7 cellular contexts compared by ENCODE assay signal in genomic region chr16:58128721-58129096, GRCh38. TPM values are rescaled to one million over a fixed set of nuclear protein-coding genes. Genes with fewer than 3 reads are reported as not detected.
DNase-seq lines count a peak whose midpoint lies in the region; ATAC-seq and TF ChIP-seq lines count a peak whose summit lies in the region.

No MANE protein-coding gene starts in this region.

- H3K4me1 ChIP-seq in endodermal cell (ENCODE audit: control insufficient read depth, insufficient read depth, low read length) = peaks cover 12% of the 10 kb centered on the region

- peak; percentile 77 for DNase-seq in endodermal cell
- peak in 3 of 10 donors; percentile 16 to 39 (median 39) for DNase-seq in naive thymus-derived CD8-positive, alpha-beta T cell
- no peak for DNase-seq in mucosa of gallbladder (ENCODE audit: low spot score)

- H3K27me3 ChIP-seq in endodermal cell (ENCODE audit: control insufficient read depth, insufficient read depth, low read length, poor library complexity, severe bottlenecking) = no peaks in the 10 kb centered on the region

- no peak for TF ChIP-seq CTCF in endodermal cell (conservative IDR thresholded peaks at IDR 0.05)

- peak overlapping the region; percentile 98 for H3K27ac ChIP-seq in endodermal cell (ENCODE audit: low read depth, low read length)

- no peaks in the 10 kb centered on the region for H3K9me3 ChIP-seq in endodermal cell (ENCODE audit: control insufficient read depth, low read length)

- peaks cover 32% of the 10 kb centered on the region for H3K4me1 Mint-ChIP-seq in endodermal cell
- peaks cover 20 to 54% (median 51%) of the 10 kb centered on the region in 4 donors for H3K4me1 Mint-ChIP-seq in naive thymus-derived CD8-positive, alpha-beta T cell

- no peaks in the 10 kb centered on the region for H3K27me3 Mint-ChIP-seq in endodermal cell (ENCODE audit: insufficient read depth)
- H3K27me3 Mint-ChIP-seq in naive thymus-derived CD8-positive, alpha-beta T cell = no peaks in the 10 kb centered on the region

- H3K36me3 ChIP-seq in endodermal cell (ENCODE audit: control insufficient read depth, insufficient read depth, low read length) = peaks cover 4% of the 10 kb centered on the region

- no peaks in the 10 kb centered on the region for H3K36me3 Mint-ChIP-seq in endodermal cell (ENCODE audit: low read depth)
- H3K36me3 Mint-ChIP-seq in naive thymus-derived CD8-positive, alpha-beta T cell = no peaks in the 10 kb centered on the region

- POLR2A ChIA-PET in naive thymus-derived CD8-positive, alpha-beta T cell (lab: Charles Lee) = interaction anchor here (0.6 to 1.8 kb wide), 20 partner anchors 8 to 1452 kb away, joined by 3 to 12 read pairs (median 4); partner anchors contain the start of genes GINS3, KATNB1, SETD6 and ZNF319

- H3K9ac ChIP-seq in endodermal cell (ENCODE audit: extremely low read depth, low read length, poor library complexity, severe bottlenecking) = peak overlapping the region; percentile 87

- ATAC-seq in GM18498 (IDR thresholded peaks at IDR 0.05; ENCODE audit: unreplicated experiment) (peak; percentile 15), HG02678 (IDR thresholded peaks at IDR 0.05; ENCODE audit: unreplicated experiment) (peak; percentile 5), SK-N-SH treated with all-trans-retinoic acid at 6 μM for 48 hours (peak; percentile 16), GM19328 (IDR thresholded peaks at IDR 0.05; ENCODE audit: unreplicated experiment) (no peak)
- peak; percentile 2 to 14 for ATAC-seq in naive thymus-derived CD8-positive, alpha-beta T cell

- peak overlapping the region; percentile 85 for H3K27ac Mint-ChIP-seq in endodermal cell
- H3K27ac Mint-ChIP-seq in naive thymus-derived CD8-positive, alpha-beta T cell = peak overlapping the region; percentile 89 to 98 (median 97)

- WGBS in endodermal cell (ENCODE audit: insufficient coverage in 1 of 2, insufficient read length in 1 of 2), 2 experiments = 0% methylated on average over 24 of the region's 25 CpGs; no CpG with 5 or more reads in 1 of the 2 experiments

- peaks cover 5% of the 10 kb centered on the region for H3K9me3 Mint-ChIP-seq in endodermal cell
- H3K9me3 Mint-ChIP-seq in naive thymus-derived CD8-positive, alpha-beta T cell = peaks cover 0 to 6% (median 0%) of the 10 kb centered on the region in 9 donors

- H3K4me3 ChIP-seq in endodermal cell (ENCODE audit: low read length) = peak overlapping the region; percentile 99

- peak overlapping the region; percentile 88 for H3K4me3 Mint-ChIP-seq in endodermal cell
- peak overlapping the region; percentile 90 to 100 (median 93) for H3K4me3 Mint-ChIP-seq in naive thymus-derived CD8-positive, alpha-beta T cell

TF ChIP-seq in SK-N-SH treated with all-trans-retinoic acid at 6 μM for 48 hours, 23 proteins besides CTCF, POLR2A, EP300 and RAD21:
- TF ChIP-seq ARNTL (CRISPR knock-in tag; IDR thresholded peaks at IDR 0.05; ENCODE audit: borderline replicate concordance, low read depth) = no peak
- no peak for TF ChIP-seq ZFP3 (CRISPR knock-in tag; IDR thresholded peaks at IDR 0.05)
- no peak for TF ChIP-seq ZNF70 (CRISPR knock-in tag; IDR thresholded peaks at IDR 0.05)
- TF ChIP-seq ESRRG (CRISPR knock-in tag; IDR thresholded peaks at IDR 0.05) = no peak
- no peak for TF ChIP-seq PPARA (CRISPR knock-in tag; IDR thresholded peaks at IDR 0.05; ENCODE audit: borderline replicate concordance)
TF ChIP-seq in SK-N-SH treated with all-trans-retinoic acid at 6 μM for 48 hours: peak in this region for 0.

RNA-seq across cellular contexts. Expression of gene CFAP20, which starts 0.5 kb away (rescaled TPM):
- total RNA-seq in endodermal cell = 10 to 100 TPM; 55.2 to 57.2 TPM
- 77.6 TPM for polyA plus RNA-seq in endodermal cell (2013, experiment 1 of 2)
- 67.9 TPM for polyA plus RNA-seq in endodermal cell (2013, experiment 2 of 2)
- total RNA-seq in naive thymus-derived CD8-positive, alpha-beta T cell = 10 to 100 TPM; 25.3 to 30.0 TPM
- polyA plus RNA-seq in naive thymus-derived CD8-positive, alpha-beta T cell = 10 to 100 TPM; 23.9 to 38.8 (median 27.5) TPM
- total RNA-seq in mucosa of gallbladder = 20.9 TPM
